ENCODE assay signal across 1 cellular context in the genomic region with DNA sequence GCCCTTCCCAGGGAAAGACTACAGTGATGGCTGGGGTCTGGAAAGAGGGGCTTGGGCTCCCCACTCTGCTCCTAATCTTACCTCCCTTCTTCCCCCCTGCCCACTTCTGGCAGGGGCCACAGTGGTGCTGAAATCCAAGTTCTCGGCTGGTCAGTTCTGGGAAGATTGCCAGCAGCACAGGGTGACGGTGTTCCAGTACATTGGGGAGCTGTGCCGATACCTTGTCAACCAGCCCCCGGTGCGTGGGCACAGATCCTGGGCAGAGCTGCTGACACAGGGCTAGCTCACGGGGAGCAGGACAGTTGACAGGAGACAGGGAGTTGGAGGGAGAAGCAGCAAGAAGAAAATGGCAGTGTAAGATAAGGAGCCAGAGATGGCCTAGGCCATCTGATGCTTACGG.
TF ChIP-seq lines count a peak whose summit lies in the region.

No MANE protein-coding gene starts in this region.

TF ChIP-seq in WTC11, 78 proteins besides CTCF, POLR2A, EP300 and RAD21 (continued from another document):
- no peak for TF ChIP-seq NFE2L1 (CRISPR knock-in tag; IDR thresholded peaks at IDR 0.05)
- no peak for TF ChIP-seq ZNF423 (CRISPR knock-in tag; IDR thresholded peaks at IDR 0.05)
- TF ChIP-seq FOXP1 (CRISPR knock-in tag; IDR thresholded peaks at IDR 0.05; ENCODE audit: borderline replicate concordance), result no peak
